13 cellular contexts compared by ENCODE assay signal in genomic region chr20:21514553-21515251, GRCh38. TPM values are rescaled to one million over a fixed set of nuclear protein-coding genes. Genes with fewer than 3 reads are reported as not detected.
DNase-seq lines count a peak whose midpoint lies in the region; TF ChIP-seq lines count a peak whose summit lies in the region.
"Had no signal": no experiment of that assay in that cellular context is flagged by ENCODE, and none has a peak within 500 bp of the region (broad histone marks: within the 10 kb centered on the region; RNA-seq: fewer than 3 reads in every experiment).

No MANE protein-coding gene starts in this region.

- H3K36me3 ChIP-seq in esophagus squamous epithelium: no peaks in the 10 kb centered on the region
- no peaks in the 10 kb centered on the region for H3K36me3 ChIP-seq in uterus
- H3K36me3 ChIP-seq: prostate gland had no signal

- no peaks in the 10 kb centered on the region for H3K9me3 ChIP-seq in esophagus squamous epithelium
- no peaks in the 10 kb centered on the region for H3K9me3 ChIP-seq in uterus
- H3K9me3 ChIP-seq: prostate gland had no signal

- peak overlapping the region; percentile 59 for H3K4me3 Mint-ChIP-seq in endothelial cell (ENCODE audit: unreplicated experiment)

- H3K4me1 Mint-ChIP-seq in endothelial cell (ENCODE audit: unreplicated experiment): peaks cover 40% of the 10 kb centered on the region

- intact Hi-C loops in esophagus squamous epithelium (cut with DNase I) (no loop called here), uterus (cut with DNase I; ENCODE audit: low total_unique reads) (no loop called here)

- peaks cover 45 to 81% (median 56%) of the 10 kb centered on the region in 3 donors for H3K4me1 ChIP-seq in esophagus squamous epithelium
- H3K4me1 ChIP-seq in uterus: peaks cover 0 to 18% of the 10 kb centered on the region in 2 donors
- H3K4me1 ChIP-seq: prostate gland had no signal

- H3K9me3 Mint-ChIP-seq in endothelial cell (ENCODE audit: unreplicated experiment): no peaks in the 10 kb centered on the region

- H3K27me3 Mint-ChIP-seq in endothelial cell (ENCODE audit: unreplicated experiment): peaks cover 37% of the 10 kb centered on the region

- 2 to 4% methylated on average over 21 to 25 of the region's 39 CpGs for WGBS in esophagus squamous epithelium, 2 donors

- DNase-seq in NCI-H748 (lab: John Stamatoyannopoulos, UW; ENCODE audit: unreplicated experiment): peak; percentile 70
- DNase-seq in NCI-H748 treated with DMSO at 0.1 percent for 48 hours (lab: John Stamatoyannopoulos, UW): no peak
- DNase-seq in Jurkat, Clone E6-1 (ENCODE audit: low read depth, low spot score): no peak
- DNase-seq in endothelial cell (ENCODE audit: low spot score): no peak
- DNase-seq in retina: peak; percentile 17
- DNase-seq in esophagus squamous epithelium (lab: John Stamatoyannopoulos, UW): no peak
- no peak for DNase-seq in uterus
- DNase-seq in effector CD8-positive, alpha-beta T cell (lab: John Stamatoyannopoulos, UW): no peak
- DNase-seq: foreskin melanocyte; GM23248; stimulated activated CD8-positive, alpha-beta memory T cell treated with anti-CD3 and anti-CD28 coated beads, Interleukin-4, amount 100 ng/mL, for 48 hours had no signal

- H3K27ac ChIP-seq in esophagus squamous epithelium (no peak overlapping the region), uterus (no peak overlapping the region)
- H3K27ac ChIP-seq: GM23248, prostate gland had no signal

- TF ChIP-seq CTCF in endothelial cell (IDR thresholded peaks at IDR 0.05; ENCODE audit: unreplicated experiment) (no peak), esophagus squamous epithelium (IDR thresholded peaks at IDR 0.05) (no peak), uterus (IDR thresholded peaks at IDR 0.05) (no peak)

- TF ChIP-seq POLR2A in esophagus squamous epithelium (IDR thresholded peaks at IDR 0.05): no peak
- TF ChIP-seq POLR2A in uterus (IDR thresholded peaks at IDR 0.05): no peak

- peak overlapping the region; percentile 53 for H3K4me3 ChIP-seq in Jurkat, Clone E6-1 (ENCODE audit: low read length)
- H3K4me3 ChIP-seq in esophagus squamous epithelium: peak overlapping the region in 2 of 4 donors; percentile 35 to 58
- H3K4me3 ChIP-seq in uterus: no peak overlapping the region
- H3K4me3 ChIP-seq: prostate gland had no signal

- H3K36me3 Mint-ChIP-seq in endothelial cell (ENCODE audit: low read depth, unreplicated experiment): no peaks in the 10 kb centered on the region

- no peak overlapping the region for H3K27ac Mint-ChIP-seq in endothelial cell (ENCODE audit: unreplicated experiment)

- H3K27me3 ChIP-seq in esophagus squamous epithelium (peaks cover 52 to 100% (median 71%) of the 10 kb centered on the region in 4 donors), uterus (peaks cover 6 to 85% of the 10 kb centered on the region in 2 donors)

RNA-seq across cellular contexts. Expression of gene NKX2-2, which starts 0.8 kb away (rescaled TPM):
- 0.61 TPM for polyA plus RNA-seq in Jurkat, Clone E6-1 (2012; ENCODE audit: insufficient read depth, insufficient read length)
- 0.82 TPM for total RNA-seq in endothelial cell (ENCODE audit: unreplicated experiment)
- total RNA-seq in esophagus squamous epithelium: not detected
- not detected for total RNA-seq in uterus
- total RNA-seq: GM23248 had no signal
- polyA plus RNA-seq: AG04450, GM23248 had no signal

Comparison
In these comparisons a context has a peak if more than half of its experiments do, and no peak if none do; other contexts are left out.
1. DNase-seq: peak in NCI-H748 (single experiment) and retina (single experiment); none in NCI-H748 treated with DMSO at 0.1 percent for 48 hours (single experiment), Jurkat, Clone E6-1 (single experiment), endothelial cell (single experiment), esophagus squamous epithelium (single experiment), uterus (0 of 2) and effector CD8-positive, alpha-beta T cell (single experiment).